Comparison of ENCODE assay signal across 7 cellular contexts in the genomic region with DNA sequence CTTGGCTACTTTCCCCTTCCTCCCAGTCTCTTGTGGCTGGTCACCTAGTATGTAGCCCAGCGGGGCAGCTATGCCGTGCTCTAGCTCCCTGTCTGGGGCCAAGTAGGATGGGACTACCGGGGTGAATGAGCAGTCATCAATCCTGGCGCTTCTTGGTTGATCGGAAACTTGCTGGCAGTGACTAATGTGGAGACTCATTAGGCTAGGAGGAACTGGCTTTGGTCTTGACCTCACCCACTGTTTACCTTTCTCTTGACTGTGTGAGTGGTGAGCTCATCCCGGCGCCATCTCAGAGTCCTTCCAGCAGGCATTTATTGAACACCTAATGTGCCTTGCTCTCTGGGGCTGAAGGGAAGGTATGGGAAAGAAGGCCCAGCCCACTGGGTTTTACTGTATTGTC. TPM values are rescaled to one million over a fixed set of nuclear protein-coding genes. Genes with fewer than 3 reads are reported as not detected.
DNase-seq lines count a peak whose midpoint lies in the region; ATAC-seq and TF ChIP-seq lines count a peak whose summit lies in the region.

No MANE protein-coding gene starts in this region.

- H3K27ac Mint-ChIP-seq in immature natural killer cell, result peak overlapping the region; percentile 96 to 99 (median 97)
- H3K27ac Mint-ChIP-seq in activated CD8-positive, alpha-beta T cell treated with anti-CD3 and anti-CD28 coated beads for 36 hours, result no peak overlapping the region

- peaks cover 4 to 19% (median 18%) of the 10 kb centered on the region in 3 donors for H3K36me3 Mint-ChIP-seq in immature natural killer cell
- H3K36me3 Mint-ChIP-seq in activated CD8-positive, alpha-beta T cell treated with anti-CD3 and anti-CD28 coated beads for 36 hours (ENCODE audit: low read depth), result no peaks in the 10 kb centered on the region

- POLR2A ChIA-PET in activated CD8-positive, alpha-beta T cell treated with anti-CD3 and anti-CD28 coated beads for 36 hours (lab: Charles Lee), result no interaction called here

- H3K4me1 Mint-ChIP-seq in immature natural killer cell, result peaks cover 100% of the 10 kb centered on the region in 2 donors
- H3K4me1 Mint-ChIP-seq in activated CD8-positive, alpha-beta T cell treated with anti-CD3 and anti-CD28 coated beads for 36 hours (ENCODE audit: low read depth), result peaks cover 24% of the 10 kb centered on the region

- peak overlapping the region; percentile 37 to 96 (median 89) for H3K4me3 Mint-ChIP-seq in immature natural killer cell
- H3K4me3 Mint-ChIP-seq in activated CD8-positive, alpha-beta T cell treated with anti-CD3 and anti-CD28 coated beads for 36 hours, result no peak overlapping the region

- peaks cover 98% of the 10 kb centered on the region for H3K4me1 ChIP-seq in suprapubic skin

- no peak for TF ChIP-seq EP300 in suprapubic skin (IDR thresholded peaks at IDR 0.05)

- TF ChIP-seq POLR2A in suprapubic skin (IDR thresholded peaks at IDR 0.05), result no peak

- peak overlapping the region; percentile 84 for H3K27ac ChIP-seq in suprapubic skin

- H3K27me3 Mint-ChIP-seq in immature natural killer cell (ENCODE audit: low read depth in 3 of 3), result peaks cover 6 to 17% (median 16%) of the 10 kb centered on the region in 3 donors
- H3K27me3 Mint-ChIP-seq in activated CD8-positive, alpha-beta T cell treated with anti-CD3 and anti-CD28 coated beads for 36 hours, result no peaks in the 10 kb centered on the region

- H3K36me3 ChIP-seq in suprapubic skin, result no peaks in the 10 kb centered on the region

- no peaks in the 10 kb centered on the region for H3K9me3 ChIP-seq in suprapubic skin

- CTCF ChIA-PET in activated CD8-positive, alpha-beta T cell treated with anti-CD3 and anti-CD28 coated beads for 36 hours (lab: Charles Lee), result interaction anchor here (0.6 kb wide), 1 partner anchor 112 kb away, joined by 4 read pairs; no protein-coding TSS in a partner anchor

- intact Hi-C loops in activated CD8-positive, alpha-beta T cell treated with anti-CD3 and anti-CD28 coated beads for 36 hours (cut with micrococcal nuclease), result no loop called here

- no peak overlapping the region for H3K4me3 ChIP-seq in suprapubic skin

- DNase-seq in HK-2 (ENCODE audit: unreplicated experiment) (peak; percentile 81), SW480 (ENCODE audit: low spot score) (peak; percentile 67), immature natural killer cell (no peak), suprapubic skin (ENCODE audit: low spot score in 2 of 2) (peak; percentile 55 to 73), NCI-H774 (lab: John Stamatoyannopoulos, UW) (no peak)
- DNase-seq in activated CD8-positive, alpha-beta T cell treated with anti-CD3 and anti-CD28 coated beads for 36 hours, result no peak

- 57% methylated on average over 7 of the region's 7 CpGs for WGBS in suprapubic skin

- no peaks in the 10 kb centered on the region for H3K27me3 ChIP-seq in suprapubic skin

- no peak for TF ChIP-seq CTCF in suprapubic skin (IDR thresholded peaks at IDR 0.05)
- TF ChIP-seq CTCF in activated CD8-positive, alpha-beta T cell treated with anti-CD3 and anti-CD28 coated beads for 36 hours (IDR thresholded peaks at IDR 0.05), result no peak

- no peak for ATAC-seq in GM18907 (IDR thresholded peaks at IDR 0.05; ENCODE audit: unreplicated experiment)
- ATAC-seq in activated CD8-positive, alpha-beta T cell treated with anti-CD3 and anti-CD28 coated beads for 36 hours, result no peak

- no peaks in the 10 kb centered on the region for H3K9me3 Mint-ChIP-seq in immature natural killer cell
- no peaks in the 10 kb centered on the region for H3K9me3 Mint-ChIP-seq in activated CD8-positive, alpha-beta T cell treated with anti-CD3 and anti-CD28 coated beads for 36 hours

RNA-seq across cellular contexts. Expression of gene PLEKHG3, which starts 16.0 kb away (rescaled TPM):
- 100 to 1,000 TPM in 1 of 3 donors, 10 to 100 TPM in 2; 36.8 to 216 (median 71.4) TPM for polyA plus RNA-seq in immature natural killer cell
- 100 to 1,000 TPM in 1 of 4 donors, 10 to 100 TPM in 3; 60.4 to 140 (median 96.5) TPM for total RNA-seq in suprapubic skin
- total RNA-seq in activated CD8-positive, alpha-beta T cell treated with anti-CD3 and anti-CD28 coated beads for 36 hours, result 1 to 10 TPM; 2.7 to 2.8 TPM

Comparison
In these comparisons a context has a peak if more than half of its experiments do, and no peak if none do; other contexts are left out.
1. DNase-seq: peak in HK-2 (single experiment), SW480 (single experiment) and suprapubic skin (2 of 2); none in immature natural killer cell (0 of 3), activated CD8-positive, alpha-beta T cell treated with anti-CD3 and anti-CD28 coated beads for 36 hours (single experiment) and NCI-H774 (single experiment).
2. RNA of gene PLEKHG3, which starts 16.0 kb away (total RNA-seq): 60.4 to 140 TPM in suprapubic skin; 2.7 to 2.8 TPM in activated CD8-positive, alpha-beta T cell treated with anti-CD3 and anti-CD28 coated beads for 36 hours; every median in the first group is over 10 times any median in the second.